In genomic region chr16:10564591-10564990, GRCh38 we compare ENCODE assay signal across 29 cellular contexts. TPM values are rescaled to one million over a fixed set of nuclear protein-coding genes. Genes with fewer than 3 reads are reported as not detected.
A peak's percentile ranks its signal among the peaks of the same experiment; 100 is the strongest.
DNase-seq lines count a peak whose midpoint lies in the region; ATAC-seq, FAIRE-seq and TF ChIP-seq lines count a peak whose summit lies in the region.
"Had no signal": no experiment of that assay in that cellular context is flagged by ENCODE, and none has a peak within 500 bp of the region (broad histone marks: within the 10 kb centered on the region; RNA-seq: fewer than 3 reads in every experiment).

No MANE protein-coding gene starts in this region.

- no peak for TF ChIP-seq EP300 in tibial nerve (IDR thresholded peaks at IDR 0.05)

- TF ChIP-seq POLR2A in tibial nerve (IDR thresholded peaks at IDR 0.05): no peak

- H3K9me3 ChIP-seq in osteoblast (ENCODE audit: low read depth, low read length): no peaks in the 10 kb centered on the region
- peaks cover 0 to 8% (median 2%) of the 10 kb centered on the region in 4 donors for H3K9me3 ChIP-seq in tibial nerve
- H3K9me3 ChIP-seq: ovary had no signal

- WGBS in tibial nerve, 2 donors: 64 to 65% methylated on average over 5 of the region's 5 CpGs

- TF ChIP-seq CTCF in osteoblast (IDR thresholded peaks at IDR 0.05; ENCODE audit: extremely low read depth, low read depth, low read length): no peak
- no peak for TF ChIP-seq CTCF in tibial nerve (IDR thresholded peaks at IDR 0.05)

- H3K27me3 ChIP-seq in osteoblast (ENCODE audit: insufficient read depth, low read length) (no peaks in the 10 kb centered on the region), tibial nerve (no peaks in the 10 kb centered on the region)
- H3K27me3 ChIP-seq: ovary had no signal

- peaks cover 12% of the 10 kb centered on the region for H4K20me1 ChIP-seq in osteoblast (ENCODE audit: insufficient read depth, low read length)

- H3K27ac ChIP-seq in osteoblast (ENCODE audit: low read depth, low read length) (peak overlapping the region; percentile 9), tibial nerve (peak overlapping the region; percentile 2 to 76 (median 50))
- H3K27ac ChIP-seq: C4-2B, ovary had no signal

- no peak for ATAC-seq in HG02870 (IDR thresholded peaks at IDR 0.05; ENCODE audit: unreplicated experiment)
- ATAC-seq: GM12878, K562 had no signal

- peak overlapping the region; percentile 24 for H3K4me2 ChIP-seq in osteoblast (ENCODE audit: insufficient read depth, low read length)

- no peak for FAIRE-seq in frontal cortex (lab: Jason Lieb, UNC)
- FAIRE-seq: bronchial epithelial cell, colon, GM12878, HTR-8/SVneo, K562, kidney, RCC 7860, small intestine had no signal

- H3K36me3 ChIP-seq in osteoblast (ENCODE audit: insufficient read depth, low read length): no peaks in the 10 kb centered on the region
- H3K36me3 ChIP-seq in tibial nerve: peaks cover 0 to 16% (median 0%) of the 10 kb centered on the region in 3 donors
- H3K36me3 ChIP-seq: ovary had no signal

- H3K4me3 ChIP-seq in osteoblast (ENCODE audit: insufficient read depth, low read length): no peak overlapping the region
- H3K4me3 ChIP-seq in tibial nerve: no peak overlapping the region
- H3K4me3 ChIP-seq: GM12878, K562, ovary had no signal

- no peak overlapping the region for H2AFZ ChIP-seq in osteoblast (ENCODE audit: low read length)

- DNase-seq in MV-4-11 (lab: John Stamatoyannopoulos, UW) (peak; percentile 46), dermis microvascular lymphatic vessel endothelial cell (ENCODE audit: low read depth in 2 of 2) (peak; percentile 16 to 75), osteoblast (ENCODE audit: insufficient read length, low spot score, missing footprints) (no peak), tibial nerve (ENCODE audit: low spot score in 2 of 2) (no peak), NCI-H524 (lab: John Stamatoyannopoulos, UW) (no peak), frontal cortex (ENCODE audit: low spot score in 2 of 2) (no peak)
- DNase-seq: activated CD4-positive, alpha-beta T cell treated with anti-CD3 and anti-CD28 coated beads, Interleukin-2, amount 10 ng/mL, durations not matched to agents 24 days and 14 days; activated effector memory CD4-positive, alpha-beta T cell treated with anti-CD3 and anti-CD28 coated beads, Interleukin-2, amount 50 U/mL, for 16 hours; activated T-cell treated with anti-CD3 and anti-CD28 coated beads, Interleukin-2, amount 50 U/mL, for 24 hours; COR-L47; effector CD8-positive, alpha-beta T cell; kidney; MM.1S; NCI-H1417; NCI-H2081 treated with DMSO at 0.1 percent for 48 hours; NCI-H226; ovary; small intestine; stimulated activated CD4-positive, alpha-beta T cell treated with anti-CD3 and anti-CD28 coated beads, Interleukin-1b, Interleukin-23, amount 100 ng/mL, for 48 hours; stimulated activated naive CD4-positive, alpha-beta T cell treated with Interleukin-2 at 50 U/mL for 16 hours; SW 1271 had no signal

- H3K4me1 ChIP-seq in osteoblast (ENCODE audit: insufficient read depth, low read length): peaks cover 12% of the 10 kb centered on the region
- H3K4me1 ChIP-seq in tibial nerve: peaks cover 0 to 80% (median 17%) of the 10 kb centered on the region in 4 donors

- peaks cover 75% of the 10 kb centered on the region for H3K79me2 ChIP-seq in osteoblast (ENCODE audit: insufficient read depth, low read length)

RNA-seq across cellular contexts. Expression of gene EMP2, which starts 15.8 kb away (rescaled TPM):
- total RNA-seq in dermis microvascular lymphatic vessel endothelial cell (21.7 and 38.9 TPM in 2 replicates), osteoblast (31.8 and 35.4 TPM in 2 replicates), tibial nerve (10 to 100 TPM; 60.5 to 72.1 (median 65.5) TPM), frontal cortex (2.4 TPM)
- total RNA-seq: activated CD4-positive, alpha-beta T cell treated with anti-CD3 and anti-CD28 coated beads, Interleukin-2, amount 10 ng/mL, durations not matched to agents 24 days and 14 days had no signal

Comparison
In these comparisons a context has a peak if more than half of its experiments do, and no peak if none do; other contexts are left out.
1. DNase-seq: peak in MV-4-11 (single experiment) and dermis microvascular lymphatic vessel endothelial cell (2 of 2); none in osteoblast (single experiment), tibial nerve (0 of 2), NCI-H524 (0 of 2) and frontal cortex (0 of 2).